ENCODE assay signal across 8 cellular contexts in the genomic region with DNA sequence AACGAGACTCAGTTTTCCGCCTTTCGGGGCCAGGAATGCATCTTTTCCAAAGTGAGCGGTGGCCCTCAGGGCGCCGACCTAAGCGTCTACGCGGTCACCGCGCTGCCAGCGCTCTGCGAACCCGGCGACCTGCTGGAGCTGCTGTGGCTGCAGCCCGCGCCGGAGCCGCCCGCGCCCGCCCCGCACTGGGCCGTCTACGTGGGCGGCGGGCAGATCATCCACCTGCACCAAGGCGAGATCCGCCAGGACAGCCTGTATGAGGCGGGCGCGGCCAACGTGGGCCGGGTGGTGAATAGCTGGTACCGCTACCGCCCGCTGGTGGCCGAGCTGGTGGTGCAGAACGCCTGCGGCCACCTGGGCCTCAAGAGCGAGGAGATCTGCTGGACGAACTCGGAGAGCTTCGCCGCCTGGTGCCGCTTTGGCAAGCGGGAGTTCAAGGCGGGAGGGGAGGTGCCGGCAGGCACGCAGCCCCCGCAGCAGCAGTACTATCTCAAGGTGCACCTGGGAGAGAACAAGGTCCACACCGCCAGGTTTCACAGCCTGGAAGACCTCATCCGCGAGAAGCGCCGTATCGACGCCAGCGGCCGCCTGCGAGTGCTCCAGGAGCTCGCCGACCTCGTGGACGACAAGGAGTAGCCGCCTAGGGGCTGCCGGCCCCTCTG. TPM values are rescaled to one million over a fixed set of nuclear protein-coding genes. Genes with fewer than 3 reads are reported as not detected.
A peak's percentile ranks its signal among the peaks of the same experiment; 100 is the strongest.
DNase-seq lines count a peak whose midpoint lies in the region; ATAC-seq and TF ChIP-seq lines count a peak whose summit lies in the region.

No MANE protein-coding gene starts in this region.

- peak; percentile 64 to 76 for TF ChIP-seq RAD21 in liver (IDR thresholded peaks at IDR 0.05)

- peak overlapping the region in 1 of 2 donors; percentile 6 for H3K9ac ChIP-seq in liver (ENCODE audit: low read depth in 1 of 2, low read length in 2 of 2)

- peak overlapping the region; percentile 38 to 65 (median 64) for H3K4me3 ChIP-seq in liver (ENCODE audit: low read depth in 1 of 3, low read length in 3 of 3)

- H3K27ac ChIP-seq in liver (ENCODE audit: low read depth in 1 of 2, low read length in 2 of 2), result peak overlapping the region in 1 of 2 donors; percentile 61

- WGBS in liver, result 3% methylated on average over 67 of the region's 67 CpGs

- peak; percentile 61 for TF ChIP-seq CTCF in liver (IDR thresholded peaks at IDR 0.05; ENCODE audit: low read depth, low read length, missing input control)

- H3K9me3 ChIP-seq in liver (ENCODE audit: control insufficient read depth in 4 of 4, low read length in 3 of 4), result no peaks in the 10 kb centered on the region

- H3K4me1 ChIP-seq in liver (ENCODE audit: control insufficient read depth in 4 of 4, insufficient read depth in 4 of 4, low read length in 3 of 4), result peaks cover 12 to 37% (median 30%) of the 10 kb centered on the region in 4 donors

- peaks cover 0 to 7% (median 3%) of the 10 kb centered on the region in 4 donors for H3K27me3 ChIP-seq in liver (ENCODE audit: control insufficient read depth in 4 of 4, insufficient read depth in 4 of 4, low read length in 3 of 4)

- no peak overlapping the region for H3K27ac Mint-ChIP-seq in stimulated activated naive CD8-positive, alpha-beta T cell treated with anti-CD3 and anti-CD28 coated beads, Interleukin-15, amount 100 ng/mL, for 72 hours

- H3K27me3 Mint-ChIP-seq in stimulated activated naive CD8-positive, alpha-beta T cell treated with anti-CD3 and anti-CD28 coated beads, Interleukin-15, amount 100 ng/mL, for 72 hours, result peaks cover 70% of the 10 kb centered on the region

- DNase-seq in DMS79 treated with DMSO at 0.1 percent for 48 hours (lab: John Stamatoyannopoulos, UW) (peak; percentile 66), NCI-H69 (lab: John Stamatoyannopoulos, UW) (peak; percentile 83), ecto neural progenitor cell (ENCODE audit: low spot score) (peak; percentile 88)
- peak in 1 of 2 donors; percentile 17 for DNase-seq in stimulated activated naive CD8-positive, alpha-beta T cell treated with anti-CD3 and anti-CD28 coated beads, Interleukin-15, amount 100 ng/mL, for 72 hours

- no peaks in the 10 kb centered on the region for H3K36me3 ChIP-seq in liver (ENCODE audit: control insufficient read depth in 4 of 4, insufficient read depth in 3 of 4, low read depth in 1 of 4, low read length in 3 of 4)

- ATAC-seq in HG02759 (IDR thresholded peaks at IDR 0.05; ENCODE audit: unreplicated experiment), result peak; percentile 73
- ATAC-seq in stimulated activated naive CD8-positive, alpha-beta T cell treated with anti-CD3 and anti-CD28 coated beads, Interleukin-15, amount 100 ng/mL, for 72 hours, result peak; percentile 59
- ATAC-seq in GM19035 (IDR thresholded peaks at IDR 0.05; ENCODE audit: unreplicated experiment), result no peak
- no peak for ATAC-seq in HG02884 (IDR thresholded peaks at IDR 0.05; ENCODE audit: unreplicated experiment)

- no peaks in the 10 kb centered on the region for H3K9me3 Mint-ChIP-seq in stimulated activated naive CD8-positive, alpha-beta T cell treated with anti-CD3 and anti-CD28 coated beads, Interleukin-15, amount 100 ng/mL, for 72 hours

- H3K4me3 Mint-ChIP-seq in stimulated activated naive CD8-positive, alpha-beta T cell treated with anti-CD3 and anti-CD28 coated beads, Interleukin-15, amount 100 ng/mL, for 72 hours, result no peak overlapping the region

- H3K4me1 Mint-ChIP-seq in stimulated activated naive CD8-positive, alpha-beta T cell treated with anti-CD3 and anti-CD28 coated beads, Interleukin-15, amount 100 ng/mL, for 72 hours, result no peaks in the 10 kb centered on the region

TF ChIP-seq in liver, 16 proteins besides CTCF, POLR2A, EP300 and RAD21:
- peak in 1 of 2 donors; percentile 16 for TF ChIP-seq EGR1 (IDR thresholded peaks at IDR 0.05; ENCODE audit: low read depth in 2 of 2)
- no peak for TF ChIP-seq HNF4A (conservative IDR thresholded peaks at IDR 0.05)

RNA-seq across cellular contexts. Expression of a gene that starts 1.8 kb away (rescaled TPM):
- total RNA-seq in liver, result 1 to 10 TPM; 2.6 to 3.4 TPM
- polyA plus RNA-seq in liver, result under 1 TPM; 0.08 to 0.99 TPM

Comparison
In these comparisons a context has a peak if more than half of its experiments do, and no peak if none do; other contexts are left out.
1. ATAC-seq: peak in HG02759 (single experiment) and stimulated activated naive CD8-positive, alpha-beta T cell treated with anti-CD3 and anti-CD28 coated beads, Interleukin-15, amount 100 ng/mL, for 72 hours (single experiment); none in GM19035 (single experiment) and HG02884 (single experiment).